ENCODE assay signal across 11 cellular contexts in genomic region chr15:89121414-89121813, GRCh38. TPM values are rescaled to one million over a fixed set of nuclear protein-coding genes. Genes with fewer than 3 reads are reported as not detected.
DNase-seq lines count a peak whose midpoint lies in the region; ATAC-seq and TF ChIP-seq lines count a peak whose summit lies in the region.
"Had no signal": no experiment of that assay in that cellular context is flagged by ENCODE, and none has a peak within 500 bp of the region (broad histone marks: within the 10 kb centered on the region; RNA-seq: fewer than 3 reads in every experiment).

No MANE protein-coding gene starts in this region.

- H3K18ac ChIP-seq in mesenchymal stem cell (ENCODE audit: low read depth in 1 of 2, low read length in 2 of 2), result no peak overlapping the region

- ATAC-seq in left ventricle myocardium superior (no peak), GM21381 (IDR thresholded peaks at IDR 0.05; ENCODE audit: unreplicated experiment) (no peak), GM21390 (IDR thresholded peaks at IDR 0.05; ENCODE audit: unreplicated experiment) (no peak), HG03460 (IDR thresholded peaks at IDR 0.05; ENCODE audit: unreplicated experiment) (no peak)

- H3K79me1 ChIP-seq in mesenchymal stem cell (replicated peaks; ENCODE audit: low read length, poor library complexity, severe bottlenecking), result peaks cover 11% of the 10 kb centered on the region

- POLR2A ChIA-PET in MCF 10A (lab: Yijun Ruan, JAX), result interaction anchor here (0.6 to 7.8 kb wide), 11 partner anchors 14 to 193 kb away, joined by 3 to 121 read pairs (median 5); partner anchors contain the start of gene ABHD2

- H3K4me1 Mint-ChIP-seq in MCF 10A (ENCODE audit: insufficient read depth, unreplicated experiment), result peaks cover 41% of the 10 kb centered on the region

- TF ChIP-seq CTCF in right atrium auricular region (IDR thresholded peaks at IDR 0.05), result no peak
- TF ChIP-seq CTCF in MCF 10A (IDR thresholded peaks at IDR 0.05; ENCODE audit: unreplicated experiment), result no peak

- CTCF ChIA-PET in MCF 10A (lab: Yijun Ruan, JAX), result interaction anchor here (0.7 to 2.3 kb wide), 9 partner anchors 8 to 216 kb away, joined by 3 to 11 read pairs (median 5); partner anchors contain the start of gene ABHD2

- H3K4me1 ChIP-seq in right atrium auricular region (peaks cover 0 to 84% of the 10 kb centered on the region in 2 donors), mesenchymal stem cell (ENCODE audit: control insufficient read depth, insufficient read depth, low read depth, low read length) (peaks cover 5% of the 10 kb centered on the region)
- H3K4me1 ChIP-seq: BLaER1 had no signal

- H2AFZ ChIP-seq in mesenchymal stem cell (ENCODE audit: low read depth, low read length), result no peak overlapping the region

- H3K4me2 ChIP-seq in mesenchymal stem cell (ENCODE audit: low read length, poor library complexity, severe bottlenecking), result no peak overlapping the region
- H3K4me2 ChIP-seq: BLaER1 had no signal

- no peak overlapping the region for H2BK12ac ChIP-seq in mesenchymal stem cell (ENCODE audit: low read length in 2 of 2)

- 49% methylated on average over 2 of the region's 3 CpGs for WGBS in mesenchymal stem cell

- H3K27ac Mint-ChIP-seq in MCF 10A (ENCODE audit: low read depth, unreplicated experiment), result peak overlapping the region; percentile 91
- H3K27ac Mint-ChIP-seq: activated CD4-positive, alpha-beta T cell treated with anti-CD3 and anti-CD28 coated beads, Interleukin-2, amount 10 ng/mL, durations not matched to agents 7 days and 5 days had no signal

- H3K27me3 Mint-ChIP-seq in MCF 10A (ENCODE audit: insufficient read depth, unreplicated experiment), result no peaks in the 10 kb centered on the region
- H3K27me3 Mint-ChIP-seq: activated CD4-positive, alpha-beta T cell treated with anti-CD3 and anti-CD28 coated beads, Interleukin-2, amount 10 ng/mL, durations not matched to agents 7 days and 5 days had no signal

- no peak overlapping the region for H3K4me3 Mint-ChIP-seq in MCF 10A (ENCODE audit: unreplicated experiment)
- H3K4me3 Mint-ChIP-seq: activated CD4-positive, alpha-beta T cell treated with anti-CD3 and anti-CD28 coated beads, Interleukin-2, amount 10 ng/mL, durations not matched to agents 7 days and 5 days had no signal

- no peak overlapping the region for H2BK5ac ChIP-seq in mesenchymal stem cell (ENCODE audit: low read depth, low read length, poor library complexity, severe bottlenecking)

- BruUV-seq in MCF 10A (replicated peaks; lab: Mats Ljungman, UMichigan), result no TSS peak

- H3K9ac ChIP-seq in mesenchymal stem cell (ENCODE audit: low read length), result peak overlapping the region; percentile 84
- H3K9ac ChIP-seq: BLaER1 had no signal

- no peak overlapping the region for H2BK15ac ChIP-seq in mesenchymal stem cell (ENCODE audit: low read depth, poor library complexity, severe bottlenecking)

- intact Hi-C loops in left ventricle myocardium superior (cut with micrococcal nuclease) (no loop called here), MCF 10A (cut with micrococcal nuclease) (loop anchor here (2.0 kb wide), 1 partner anchor 21 kb away; no protein-coding TSS in a partner anchor)

- H3K27me3 ChIP-seq in right atrium auricular region (no peaks in the 10 kb centered on the region), mesenchymal stem cell (ENCODE audit: control insufficient read depth in 1 of 2, insufficient read depth in 1 of 2, low read length in 2 of 2) (no peaks in the 10 kb centered on the region)
- H3K27me3 ChIP-seq: BLaER1, SJSA1 had no signal

- H2BK120ac ChIP-seq in mesenchymal stem cell (ENCODE audit: low read depth, low read length), result no peak overlapping the region

- H3K36me3 Mint-ChIP-seq in MCF 10A (ENCODE audit: insufficient read depth, unreplicated experiment), result peaks cover 22% of the 10 kb centered on the region

- H3K9me3 ChIP-seq in right atrium auricular region, result no peaks in the 10 kb centered on the region
- no peaks in the 10 kb centered on the region for H3K9me3 ChIP-seq in mesenchymal stem cell (ENCODE audit: control insufficient read depth, low read length)
- H3K9me3 ChIP-seq: BLaER1, SJSA1 had no signal

- H3K4me3 ChIP-seq in right atrium auricular region (no peak overlapping the region), mesenchymal stem cell (ENCODE audit: insufficient read depth in 1 of 2, low read depth in 1 of 2, low read length in 2 of 2) (no peak overlapping the region)
- H3K4me3 ChIP-seq: BLaER1, SJSA1 had no signal

- H3K4ac ChIP-seq in mesenchymal stem cell (ENCODE audit: low read depth in 1 of 2, low read length in 2 of 2), result no peak overlapping the region

- no peak overlapping the region for H4K8ac ChIP-seq in mesenchymal stem cell (ENCODE audit: low read length)

- H3K14ac ChIP-seq in mesenchymal stem cell (ENCODE audit: low read length in 2 of 2), result no peak overlapping the region

- DNase-seq in right atrium auricular region (ENCODE audit: low spot score), result no peak
- DNase-seq in left ventricle myocardium superior, result no peak
- DNase-seq in MCF 10A (ENCODE audit: unreplicated experiment), result peak; percentile 71
- no peak for DNase-seq in mesenchymal stem cell
- no peak for DNase-seq in NCI-H82 (lab: John Stamatoyannopoulos, UW)
- DNase-seq: activated CD4-positive, alpha-beta T cell treated with anti-CD3 and anti-CD28 coated beads, Interleukin-2, amount 10 ng/mL, durations not matched to agents 7 days and 5 days had no signal

- H3K27ac ChIP-seq in right atrium auricular region (peak overlapping the region; percentile 93 to 95), mesenchymal stem cell (ENCODE audit: low read length, poor library complexity, severe bottlenecking) (no peak overlapping the region)
- H3K27ac ChIP-seq: BLaER1, SJSA1 had no signal

- H3K36me3 ChIP-seq in right atrium auricular region, result peaks cover 64% of the 10 kb centered on the region
- H3K36me3 ChIP-seq in mesenchymal stem cell (ENCODE audit: control insufficient read depth in 1 of 2, insufficient read depth in 2 of 2, low read depth in 1 of 2, low read length in 2 of 2), result peaks cover 4 to 82% of the 10 kb centered on the region in 2 experiments

- no peaks in the 10 kb centered on the region for H3K9me3 Mint-ChIP-seq in MCF 10A (ENCODE audit: unreplicated experiment)
- H3K9me3 Mint-ChIP-seq: activated CD4-positive, alpha-beta T cell treated with anti-CD3 and anti-CD28 coated beads, Interleukin-2, amount 10 ng/mL, durations not matched to agents 7 days and 5 days had no signal

- H2AK5ac ChIP-seq in mesenchymal stem cell (ENCODE audit: low read length, severe bottlenecking), result no peak overlapping the region

- no peak overlapping the region for H3K23ac ChIP-seq in mesenchymal stem cell (ENCODE audit: low read length in 2 of 2)

- no peak overlapping the region for H4K91ac ChIP-seq in mesenchymal stem cell (ENCODE audit: low read length)

RNA-seq across cellular contexts. Expression of gene ABHD2, which starts 33.2 kb away (rescaled TPM):
- total RNA-seq in right atrium auricular region (100 to 1,000 TPM; 115 to 118 TPM), left ventricle myocardium superior (84.4 TPM), MCF 10A (2022) (47.7 and 55.9 TPM in 2 replicates)
- 12.5 TPM for polyA plus RNA-seq in mesenchymal stem cell (2013, experiment 1 of 2)
- 12.4 TPM for polyA plus RNA-seq in mesenchymal stem cell (2013, experiment 2 of 2)
